In the genomic region with DNA sequence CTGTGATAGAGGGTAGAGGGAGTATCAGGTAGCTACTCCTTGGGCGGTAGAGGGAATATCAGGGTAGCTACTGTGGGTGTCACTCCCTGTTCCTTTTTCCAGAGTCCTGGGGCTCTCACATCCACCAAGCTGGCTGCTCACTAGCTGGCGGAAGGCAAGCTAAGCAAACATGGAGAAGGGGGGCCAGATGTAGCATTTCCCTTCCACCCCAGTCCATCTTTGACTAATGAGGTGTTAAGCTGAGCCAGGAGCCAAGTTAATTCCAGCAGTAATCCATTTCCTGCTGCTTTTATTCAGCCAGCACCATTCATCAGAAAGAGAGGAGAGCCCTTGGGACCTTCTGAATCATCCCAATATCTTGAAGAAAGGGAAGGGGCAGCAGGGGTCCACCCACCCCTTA, we compare ENCODE assay signal across 21 cellular contexts.
DNase-seq lines count a peak whose midpoint lies in the region; ATAC-seq and TF ChIP-seq lines count a peak whose summit lies in the region.
"Had no signal": no experiment of that assay in that cellular context is flagged by ENCODE, and none has a peak within 500 bp of the region (broad histone marks: within the 10 kb centered on the region; RNA-seq: fewer than 3 reads in every experiment).

No MANE protein-coding gene starts in this region.

- H4K8ac ChIP-seq in H9 (replicated peaks; ENCODE audit: insufficient read length, low read depth, low read length), result no peak overlapping the region

- H2AFZ ChIP-seq in H9 (ENCODE audit: low read length), result no peak overlapping the region

- no peak overlapping the region for H2BK5ac ChIP-seq in H9 (ENCODE audit: insufficient read length, low read length)

- no peak overlapping the region for H3K4me3 ChIP-seq in AG10803 (ENCODE audit: low read length)
- H3K4me3 ChIP-seq: GM12878, sigmoid colon, uterus had no signal

- H2BK12ac ChIP-seq in H9 (ENCODE audit: insufficient read length, low read depth, low read length), result no peak overlapping the region

- no peak overlapping the region for H2AK5ac ChIP-seq in H9 (ENCODE audit: insufficient read length, low read length)

- peak overlapping the region in 2 of 3 experiments; percentile 59 to 86; a peak in 4 of 7 replicates for H3K27ac Mint-ChIP-seq in H9
- H3K27ac Mint-ChIP-seq in activated T-helper 17 cell treated with anti-CD3 and anti-CD28 coated beads, Interleukin-2, amount 50 U/mL, for 72 hours, result peak overlapping the region; percentile 57
- no peak overlapping the region for H3K27ac Mint-ChIP-seq in Calu3 (ENCODE audit: unreplicated experiment)
- H3K27ac Mint-ChIP-seq: activated naive CD8-positive, alpha-beta T cell had no signal

- no peak overlapping the region for H3K9ac ChIP-seq in H9 (ENCODE audit: extremely low read depth, insufficient read length, low read length)
- H3K9ac ChIP-seq: SK-N-SH had no signal

- no peaks in the 10 kb centered on the region for H3K23me2 ChIP-seq in H9 (ENCODE audit: insufficient read length, low read depth, low read length, poor library complexity, severe bottlenecking)

- H3K36me3 Mint-ChIP-seq in H9 (ENCODE audit: insufficient read depth in 1 of 3, low read depth in 3 of 3) (peaks cover 0 to 7% (median 0%) of the 10 kb centered on the region in 3 experiments; a peak in 2 of 7 replicates), Calu3 (ENCODE audit: insufficient read depth, unreplicated experiment) (peaks cover 7% of the 10 kb centered on the region)
- H3K36me3 Mint-ChIP-seq in activated T-helper 17 cell treated with anti-CD3 and anti-CD28 coated beads, Interleukin-2, amount 50 U/mL, for 72 hours (ENCODE audit: low read depth), result peaks cover 26% of the 10 kb centered on the region

- H3K4me1 Mint-ChIP-seq in H9 (peaks cover 33 to 50% of the 10 kb centered on the region in 2 experiments), Calu3 (ENCODE audit: low read depth, unreplicated experiment) (peaks cover 13% of the 10 kb centered on the region)
- peaks cover 18% of the 10 kb centered on the region for H3K4me1 Mint-ChIP-seq in activated T-helper 17 cell treated with anti-CD3 and anti-CD28 coated beads, Interleukin-2, amount 50 U/mL, for 72 hours

- H3K9me3 Mint-ChIP-seq in H9 (no peaks in the 10 kb centered on the region), Calu3 (ENCODE audit: low read depth, unreplicated experiment) (no peaks in the 10 kb centered on the region)
- no peaks in the 10 kb centered on the region for H3K9me3 Mint-ChIP-seq in activated T-helper 17 cell treated with anti-CD3 and anti-CD28 coated beads, Interleukin-2, amount 50 U/mL, for 72 hours
- H3K9me3 Mint-ChIP-seq: activated T-cell treated with anti-CD3 and anti-CD28 coated beads, Interleukin-2, amount 50 U/mL, for 4 hours had no signal

- CTCF ChIA-PET in Calu3 (lab: Charles Lee), result no interaction called here

- no peak overlapping the region for H3K18ac ChIP-seq in H9 (ENCODE audit: insufficient read length, low read depth, low read length)

- no peak overlapping the region for H2BK20ac ChIP-seq in H9 (ENCODE audit: low read depth, low read length, poor library complexity, severe bottlenecking)

- H3K27me3 Mint-ChIP-seq in H9 (ENCODE audit: low read depth), result no peaks in the 10 kb centered on the region
- H3K27me3 Mint-ChIP-seq in activated T-helper 17 cell treated with anti-CD3 and anti-CD28 coated beads, Interleukin-2, amount 50 U/mL, for 72 hours, result no peaks in the 10 kb centered on the region
- H3K27me3 Mint-ChIP-seq in Calu3 (ENCODE audit: unreplicated experiment), result no peaks in the 10 kb centered on the region
- H3K27me3 Mint-ChIP-seq: activated naive CD8-positive, alpha-beta T cell had no signal

- no peaks in the 10 kb centered on the region for H4K20me1 ChIP-seq in H9 (ENCODE audit: control insufficient read depth, insufficient read depth, insufficient read length)

- BruUV-seq in Calu3 (replicated peaks; lab: Mats Ljungman, UMichigan), result no TSS peak

- TF ChIP-seq CTCF in AG10803 (conservative IDR thresholded peaks at IDR 0.05; ENCODE audit: low read length) (no peak), H9 (conservative IDR thresholded peaks at IDR 0.05) (no peak), Calu3 (IDR thresholded peaks at IDR 0.05; ENCODE audit: unreplicated experiment) (no peak)

- H3K23ac ChIP-seq in H9 (ENCODE audit: insufficient read length, low read depth, low read length), result no peak overlapping the region

- H3K27ac ChIP-seq in H9 (ENCODE audit: insufficient read length, low read depth, low read length), result no peak overlapping the region
- H3K27ac ChIP-seq: sigmoid colon, uterus had no signal

- no peak overlapping the region for H3K4ac ChIP-seq in H9 (ENCODE audit: low read depth, low read length)

- H4K91ac ChIP-seq in H9 (ENCODE audit: insufficient read length, low read depth, low read length), result no peak overlapping the region

- ATAC-seq in activated T-helper 17 cell treated with anti-CD3 and anti-CD28 coated beads, Interleukin-2, amount 50 U/mL, for 72 hours (replicated peaks), result no peak
- no peak for ATAC-seq in GM19324 (IDR thresholded peaks at IDR 0.05; ENCODE audit: low FRiP score, unreplicated experiment)
- ATAC-seq: activated T-cell treated with anti-CD3 and anti-CD28 coated beads, Interleukin-2, amount 50 U/mL, for 4 hours; GM12878 had no signal

- WGBS in H9 (ENCODE audit: extremely low coverage, insufficient read length, low lambda C conversion rate), result no CpG with 5 or more reads among the region's 2 CpGs

- no peaks in the 10 kb centered on the region for H3K79me1 ChIP-seq in H9 (ENCODE audit: insufficient read depth, low read depth, low read length, poor library complexity, severe bottlenecking)

- H2BK15ac ChIP-seq in H9 (ENCODE audit: low read depth, low read length), result no peak overlapping the region

- no peak overlapping the region for H4K5ac ChIP-seq in H9 (ENCODE audit: insufficient read length, low read depth, low read length)

- no peak overlapping the region for H3K4me2 ChIP-seq in H9 (ENCODE audit: insufficient read depth, insufficient read length, low read length)
- H3K4me2 ChIP-seq: SK-N-SH had no signal

- no peak overlapping the region for H2BK120ac ChIP-seq in H9 (ENCODE audit: low read depth, low read length, poor library complexity, severe bottlenecking)

- no peak overlapping the region for H3T11ph ChIP-seq in H9 (ENCODE audit: low read length)

- no peaks in the 10 kb centered on the region for H3K9me3 ChIP-seq in H9 (ENCODE audit: control insufficient read depth, low read depth, low read length)
- H3K9me3 ChIP-seq: sigmoid colon, SK-N-SH, uterus had no signal

- no peak overlapping the region for H3K56ac ChIP-seq in H9 (ENCODE audit: insufficient read length, low read depth, low read length)

- no peak overlapping the region for H3K14ac ChIP-seq in H9 (ENCODE audit: insufficient read depth, low read length)

- H3K4me3 Mint-ChIP-seq in H9 (peak overlapping the region in 1 of 2 experiments; percentile 18; a peak in 1 of 5 replicates), Calu3 (ENCODE audit: low read depth, unreplicated experiment) (no peak overlapping the region)
- no peak overlapping the region for H3K4me3 Mint-ChIP-seq in activated T-helper 17 cell treated with anti-CD3 and anti-CD28 coated beads, Interleukin-2, amount 50 U/mL, for 72 hours
- H3K4me3 Mint-ChIP-seq: activated naive CD8-positive, alpha-beta T cell; activated T-cell treated with anti-CD3 and anti-CD28 coated beads, Interleukin-2, amount 50 U/mL, for 4 hours had no signal

- DNase-seq in AG10803 (ENCODE audit: low read depth) (peak; percentile 19), H9 (no peak), left kidney (ENCODE audit: low read depth, low spot score) (peak; percentile 59), Calu3 (no peak), mucosa of gallbladder (ENCODE audit: low spot score) (no peak), nucleus accumbens (lab: John Stamatoyannopoulos, UW) (no peak)
- DNase-seq: activated CD4-positive, alpha-beta T cell treated with anti-CD3 and anti-CD28 coated beads, Interleukin-2, amount 50 U/mL, for 48 hours; activated T-cell treated with anti-CD3 and anti-CD28 coated beads, Interleukin-2, amount 50 U/mL, for 4 hours; GDM1; kidney glomerular epithelial cell; NCI-H2171; NCI-H748 treated with DMSO at 0.1 percent for 48 hours; occipital lobe; sigmoid colon; SK-N-SH; stimulated activated CD4-positive, alpha-beta T cell treated with anti-CD3 and anti-CD28 coated beads, Interleukin-1b, Interleukin-23, amount 100 ng/mL, for 48 hours; uterus had no signal

- H3K27me3 ChIP-seq in H9 (ENCODE audit: insufficient read depth, low read length), result no peaks in the 10 kb centered on the region
- H3K27me3 ChIP-seq: sigmoid colon, uterus had no signal

- H3K4me1 ChIP-seq in H9 (ENCODE audit: insufficient read depth, low read length), result no peaks in the 10 kb centered on the region
- H3K4me1 ChIP-seq: uterus had no signal

- intact Hi-C loops in Calu3 (cut with micrococcal nuclease; ENCODE audit: unreplicated experiment), result no loop called here

- no peaks in the 10 kb centered on the region for H3K79me2 ChIP-seq in H9 (ENCODE audit: insufficient read depth, low read length)

Comparison
In these comparisons a context has a peak if more than half of its experiments do, and no peak if none do; other contexts are left out.
1. DNase-seq: peak in AG10803 (single experiment) and left kidney (single experiment); none in H9 (single experiment), Calu3 (single experiment), mucosa of gallbladder (single experiment) and nucleus accumbens (0 of 56).